In genomic region chrX:10156199-10157031, GRCh38 we compare ENCODE assay signal across 9 cellular contexts. TPM values are rescaled to one million over a fixed set of nuclear protein-coding genes. Genes with fewer than 3 reads are reported as not detected.
DNase-seq lines count a peak whose midpoint lies in the region; TF ChIP-seq lines count a peak whose summit lies in the region.
"Had no signal": no experiment of that assay in that cellular context is flagged by ENCODE, and none has a peak within 500 bp of the region (broad histone marks: within the 10 kb centered on the region; RNA-seq: fewer than 3 reads in every experiment).

TSS of gene CLCN4 (plus strand) at chrX:10156975. CDS start at chrX:10185033, 28,058 bp downstream.

- TF ChIP-seq EP300 in transverse colon (IDR thresholded peaks at IDR 0.05; ENCODE audit: low read depth), result no peak

- intact Hi-C loops in transverse colon (cut with DNase I; ENCODE audit: low total_unique reads), result no loop called here

- H3K36me3 ChIP-seq in SJSA1 (no peaks in the 10 kb centered on the region), mesodermal cell (ENCODE audit: control insufficient read depth, insufficient read depth, low read length) (no peaks in the 10 kb centered on the region), transverse colon (no peaks in the 10 kb centered on the region)

- in situ Hi-C loops in transverse colon (cut with MboI; ENCODE audit: low pct_ligation_motif_present in 1 of 4, low pct_unique_long_range_greater_than_20kb in 1 of 4, low sequenced_read_pairs in 3 of 4), result no loop called here

- WGBS in mesodermal cell (ENCODE audit: insufficient coverage in 2 of 2), 2 experiments, result 12% methylated on average over 16 of the region's 27 CpGs; no CpG with 5 or more reads in 1 of the 2 experiments
- 42 to 61% methylated on average over 2 to 27 of the region's 27 CpGs for WGBS in transverse colon (ENCODE audit: low coverage in 1 of 2), 2 donors

- TF ChIP-seq POLR2A in transverse colon (IDR thresholded peaks at IDR 0.05), result no peak

- H3K9me3 Mint-ChIP-seq in T-helper 2 cell treated with Interferon-gamma antibody and Interleukin-4, amounts not matched to agents 5 μg/mL and 100 μg/mL, for 36 hours, result no peaks in the 10 kb centered on the region
- H3K9me3 Mint-ChIP-seq: central memory CD8-positive, alpha-beta T cell had no signal

- H3K9me3 ChIP-seq in SJSA1 (replicated peaks) (no peaks in the 10 kb centered on the region), mesodermal cell (ENCODE audit: control insufficient read depth, low read length) (no peaks in the 10 kb centered on the region), transverse colon (no peaks in the 10 kb centered on the region)

- H3K4me1 ChIP-seq in SJSA1 (replicated peaks), result peaks cover 6% of the 10 kb centered on the region; the same call in 1 of the 2 replicates
- no peaks in the 10 kb centered on the region for H3K4me1 ChIP-seq in mesodermal cell (ENCODE audit: control insufficient read depth, insufficient read depth, low read length, poor library complexity, severe bottlenecking)
- H3K4me1 ChIP-seq in transverse colon, result peaks cover 0 to 4% (median 0%) of the 10 kb centered on the region in 4 donors

- peak within 1 kb of the TSS; percentile 48 for H3K4me3 Mint-ChIP-seq in T-helper 2 cell treated with Interferon-gamma antibody and Interleukin-4, amounts not matched to agents 5 μg/mL and 100 μg/mL, for 36 hours
- H3K4me3 Mint-ChIP-seq: central memory CD8-positive, alpha-beta T cell had no signal

- TF ChIP-seq CTCF in epithelial cell of proximal tubule (conservative IDR thresholded peaks at IDR 0.05; ENCODE audit: low read depth, low read length), result no peak
- TF ChIP-seq CTCF in transverse colon (IDR thresholded peaks at IDR 0.05), result no peak

- H3K27ac ChIP-seq in SJSA1 (peak within 1 kb of the TSS; percentile 82), mesodermal cell (ENCODE audit: low read depth, low read length, severe bottlenecking) (peak within 1 kb of the TSS; percentile 69), transverse colon (peak within 1 kb of the TSS; percentile 20 to 43 (median 28))

- no peaks in the 10 kb centered on the region for H3K36me3 Mint-ChIP-seq in T-helper 2 cell treated with Interferon-gamma antibody and Interleukin-4, amounts not matched to agents 5 μg/mL and 100 μg/mL, for 36 hours (ENCODE audit: low read depth)

- peaks cover 5% of the 10 kb centered on the region for H3K4me1 Mint-ChIP-seq in T-helper 2 cell treated with Interferon-gamma antibody and Interleukin-4, amounts not matched to agents 5 μg/mL and 100 μg/mL, for 36 hours (ENCODE audit: low read depth)
- H3K4me1 Mint-ChIP-seq: central memory CD8-positive, alpha-beta T cell had no signal

- DNase-seq in T-helper 2 cell treated with Interferon-gamma antibody and Interleukin-4, amounts not matched to agents 5 μg/mL and 100 μg/mL, for 36 hours (ENCODE audit: low spot score), result no peak
- DNase-seq in T-helper 2 cell, result no peak
- peak; percentile 27 for DNase-seq in HPDE6-E6E7 (ENCODE audit: extremely low spot score)
- peak; percentile 46 to 73 for DNase-seq in SJSA1 (ENCODE audit: low read depth in 1 of 2, low spot score in 2 of 2)
- DNase-seq in epithelial cell of proximal tubule (ENCODE audit: low read depth), result peak; percentile 38
- DNase-seq in transverse colon, result peak; percentile 52
- DNase-seq in activated effector memory CD4-positive, alpha-beta T cell treated with anti-CD3 and anti-CD28 coated beads, Interleukin-2, amount 50 U/mL, for 16 hours, result no peak

- H3K27me3 ChIP-seq in SJSA1 (replicated peaks), result no peaks in the 10 kb centered on the region
- peaks cover 17% of the 10 kb centered on the region for H3K27me3 ChIP-seq in transverse colon

- no peak within 1 kb of the TSS for H3K27ac Mint-ChIP-seq in T-helper 2 cell treated with Interferon-gamma antibody and Interleukin-4, amounts not matched to agents 5 μg/mL and 100 μg/mL, for 36 hours

- H3K4me3 ChIP-seq in SJSA1, result peak within 1 kb of the TSS; percentile 37
- H3K4me3 ChIP-seq in epithelial cell of proximal tubule (ENCODE audit: low read depth, low read length), result peak within 1 kb of the TSS; percentile 54
- peak within 1 kb of the TSS; percentile 26 for H3K4me3 ChIP-seq in mesodermal cell (ENCODE audit: extremely low read depth, insufficient read depth, low read length, poor library complexity, severe bottlenecking)
- peak within 1 kb of the TSS in 3 of 4 donors; percentile 8 to 38 (median 12) for H3K4me3 ChIP-seq in transverse colon

- peaks cover 50% of the 10 kb centered on the region for H3K27me3 Mint-ChIP-seq in T-helper 2 cell treated with Interferon-gamma antibody and Interleukin-4, amounts not matched to agents 5 μg/mL and 100 μg/mL, for 36 hours (ENCODE audit: low read depth)

RNA-seq across cellular contexts. Expression of gene CLCN4, which starts in this region (rescaled TPM):
- total RNA-seq in SJSA1 (2014; rRNA removed; shearing (Covaris generic)), result 6.6 and 10.9 TPM in 2 replicates
- total RNA-seq in epithelial cell of proximal tubule (1.2 and 4.4 TPM in 2 replicates), transverse colon (1 to 10 TPM in 1 of 4 donors, under 1 TPM in 1, not detected in 2; 0.79 to 1.1 TPM)
- 5.7 TPM for polyA plus RNA-seq in mesodermal cell (2013, experiment 1 of 2)
- polyA plus RNA-seq in mesodermal cell (2013, experiment 2 of 2), result 3.3 TPM

Comparison
In these comparisons a context has a peak if more than half of its experiments do, and no peak if none do; other contexts are left out.
1. DNase-seq: peak in HPDE6-E6E7 (single experiment), SJSA1 (2 of 2), epithelial cell of proximal tubule (single experiment) and transverse colon (single experiment); none in T-helper 2 cell treated with Interferon-gamma antibody and Interleukin-4, amounts not matched to agents 5 μg/mL and 100 μg/mL, for 36 hours (single experiment), T-helper 2 cell (0 of 5) and activated effector memory CD4-positive, alpha-beta T cell treated with anti-CD3 and anti-CD28 coated beads, Interleukin-2, amount 50 U/mL, for 16 hours (single experiment).
2. H3K27ac ChIP-seq: peak in every context shown above with its lines; median percentile 82 in SJSA1; 69 in mesodermal cell; 28 in transverse colon.
3. Peak in every context shown above with its lines, with median percentiles within 50 percentile points of each other: H3K4me3 ChIP-seq.